21 cellular contexts compared by ENCODE assay signal in genomic region chr15:72614810-72615532, GRCh38. TPM values are rescaled to one million over a fixed set of nuclear protein-coding genes. Genes with fewer than 3 reads are reported as not detected.
"Had no signal": no experiment of that assay in that cellular context is flagged by ENCODE, and none has a peak within 500 bp of the region (broad histone marks: within the 10 kb centered on the region; RNA-seq: fewer than 3 reads in every experiment).

No MANE protein-coding gene starts in this region.

- H3K27me3 Mint-ChIP-seq: activated CD4-positive, alpha-beta memory T cell treated with anti-CD3 and anti-CD28 coated beads for 36 hours; activated naive CD8-positive, alpha-beta T cell treated with anti-CD3 and anti-CD28 coated beads for 36 hours; natural killer cell treated with Interleukin-12 subunit alpha and Interleukin-12 subunit beta and Interleukin-15 and Interleukin-18, amount 100 ng/mL, for 72 hours had no signal

- H3K27ac ChIP-seq: brain microvascular endothelial cell, suprapubic skin had no signal

- H3K9me3 Mint-ChIP-seq: activated CD4-positive, alpha-beta memory T cell treated with anti-CD3 and anti-CD28 coated beads for 36 hours; activated naive CD8-positive, alpha-beta T cell treated with anti-CD3 and anti-CD28 coated beads for 36 hours; activated T-cell treated with anti-CD3 and anti-CD28 coated beads, Interleukin-2, amount 50 U/mL, for 4 hours; immature natural killer cell; natural killer cell treated with Interleukin-12 subunit alpha and Interleukin-12 subunit beta and Interleukin-15 and Interleukin-18, amount 100 ng/mL, for 72 hours had no signal

- H3K36me3 ChIP-seq: brain microvascular endothelial cell, suprapubic skin, upper lobe of left lung had no signal

- H3K27ac Mint-ChIP-seq: activated CD4-positive, alpha-beta memory T cell treated with anti-CD3 and anti-CD28 coated beads for 36 hours; activated naive CD8-positive, alpha-beta T cell treated with anti-CD3 and anti-CD28 coated beads for 36 hours; immature natural killer cell; natural killer cell treated with Interleukin-12 subunit alpha and Interleukin-12 subunit beta and Interleukin-15 and Interleukin-18, amount 100 ng/mL, for 72 hours had no signal

- H3K36me3 Mint-ChIP-seq: activated CD4-positive, alpha-beta memory T cell treated with anti-CD3 and anti-CD28 coated beads for 36 hours; activated naive CD8-positive, alpha-beta T cell treated with anti-CD3 and anti-CD28 coated beads for 36 hours; natural killer cell treated with Interleukin-12 subunit alpha and Interleukin-12 subunit beta and Interleukin-15 and Interleukin-18, amount 100 ng/mL, for 72 hours had no signal

- H3K4me1 ChIP-seq: suprapubic skin had no signal

- H3K4me1 Mint-ChIP-seq: immature natural killer cell had no signal

- DNase-seq: activated CD4-positive, alpha-beta T cell treated with anti-CD3 and anti-CD28 coated beads for 1 hour; activated effector memory CD4-positive, alpha-beta T cell treated with anti-CD3 and anti-CD28 coated beads, Interleukin-2, amount 50 U/mL, for 16 hours; activated T-cell treated with anti-CD3 and anti-CD28 coated beads, Interleukin-2, amount 50 U/mL, for 4 hours; brain microvascular endothelial cell; hippocampal formation; immature natural killer cell; stimulated activated CD4-positive, alpha-beta T cell treated with anti-CD3 and anti-CD28 coated beads, Interleukin-2, amount 100 ng/mL, for 48 hours; stimulated activated naive CD4-positive, alpha-beta T cell treated with Interleukin-2 at 50 U/mL for 16 hours; T-helper 9 cell had no signal

- H3K4me3 Mint-ChIP-seq: activated CD4-positive, alpha-beta memory T cell treated with anti-CD3 and anti-CD28 coated beads for 36 hours; activated naive CD8-positive, alpha-beta T cell treated with anti-CD3 and anti-CD28 coated beads for 36 hours; activated T-cell treated with anti-CD3 and anti-CD28 coated beads, Interleukin-2, amount 50 U/mL, for 4 hours; immature natural killer cell; natural killer cell treated with Interleukin-12 subunit alpha and Interleukin-12 subunit beta and Interleukin-15 and Interleukin-18, amount 100 ng/mL, for 72 hours had no signal

- ATAC-seq: activated T-cell treated with anti-CD3 and anti-CD28 coated beads, Interleukin-2, amount 50 U/mL, for 4 hours; natural killer cell treated with Interleukin-12 subunit alpha and Interleukin-12 subunit beta and Interleukin-15 and Interleukin-18, amount 100 ng/mL, for 72 hours had no signal

- H3K9me3 ChIP-seq: suprapubic skin, upper lobe of left lung had no signal

- H3K27me3 ChIP-seq: brain microvascular endothelial cell, suprapubic skin, upper lobe of left lung had no signal

- H3K4me3 ChIP-seq: lung, suprapubic skin, upper lobe of left lung had no signal

RNA-seq across cellular contexts. Expression of gene GOLGA6B, which starts 39.5 kb away (rescaled TPM):
- total RNA-seq: activated CD4-positive, alpha-beta memory T cell treated with anti-CD3 and anti-CD28 coated beads for 36 hours; activated naive CD8-positive, alpha-beta T cell treated with anti-CD3 and anti-CD28 coated beads for 36 hours; activated T-cell treated with anti-CD3 and anti-CD28 coated beads, Interleukin-2, amount 50 U/mL, for 4 hours; cerebellum; dermis microvascular lymphatic vessel endothelial cell; glomerular endothelial cell; lung; mononuclear cell; natural killer cell treated with Interleukin-12 subunit alpha and Interleukin-12 subunit beta and Interleukin-15 and Interleukin-18, amount 100 ng/mL, for 72 hours; osteoblast; pulmonary artery endothelial cell; upper lobe of left lung had no signal
